In genomic region chr20:53752971-53753879, GRCh38 we compare ENCODE assay signal across 9 cellular contexts.
DNase-seq lines count a peak whose midpoint lies in the region; ATAC-seq, FAIRE-seq and TF ChIP-seq lines count a peak whose summit lies in the region.
"Had no signal": no experiment of that assay in that cellular context is flagged by ENCODE, and none has a peak within 500 bp of the region (broad histone marks: within the 10 kb centered on the region; RNA-seq: fewer than 3 reads in every experiment).

No MANE protein-coding gene starts in this region.

- peak overlapping the region; percentile 56 for H3K27ac ChIP-seq in ectodermal cell (ENCODE audit: insufficient read depth, low read depth, low read length, poor library complexity, severe bottlenecking)

- ATAC-seq in omental fat pad (ENCODE audit: low FRiP score) = peak; percentile 38
- ATAC-seq in GM21737 (IDR thresholded peaks at IDR 0.05; ENCODE audit: unreplicated experiment) = no peak
- no peak for ATAC-seq in HG02981 (IDR thresholded peaks at IDR 0.05; ENCODE audit: unreplicated experiment)

- TF ChIP-seq CTCF in omental fat pad (IDR thresholded peaks at IDR 0.05) (no peak), D721Med (IDR thresholded peaks at IDR 0.05; ENCODE audit: insufficient read depth, missing control alignments) (no peak)

- peaks cover 30% of the 10 kb centered on the region for H3K4me1 ChIP-seq in ectodermal cell (ENCODE audit: control insufficient read depth, insufficient read depth, low read length)

- DNase-seq in ELR (ENCODE audit: low read depth) (peak; percentile 45), NCI-H526 treated with DMSO at 0.1 percent for 48 hours (lab: John Stamatoyannopoulos, UW) (peak; percentile 96), omental fat pad (ENCODE audit: low spot score) (no peak), NCI-H2081 (lab: John Stamatoyannopoulos, UW) (no peak), D721Med (ENCODE audit: insufficient read length, low spot score) (no peak)
- DNase-seq: cerebellar nuclear complex had no signal

- H3K27me3 ChIP-seq in ectodermal cell (ENCODE audit: control insufficient read depth, insufficient read depth, low read length, poor library complexity, severe bottlenecking) = no peaks in the 10 kb centered on the region

- no peaks in the 10 kb centered on the region for H3K9me3 ChIP-seq in ectodermal cell (ENCODE audit: control insufficient read depth, low read length)

- no peak for FAIRE-seq in D721Med (lab: Jason Lieb, UNC)

- 36 to 40% methylated on average over 12 to 16 of the region's 16 CpGs for WGBS in ectodermal cell, 2 experiments

- no peak overlapping the region for H3K4me3 ChIP-seq in ectodermal cell (ENCODE audit: insufficient read depth, low read depth, low read length)

- no peaks in the 10 kb centered on the region for H3K36me3 ChIP-seq in ectodermal cell (ENCODE audit: control insufficient read depth, insufficient read depth, low read length)

Comparison
In these comparisons a context has a peak if more than half of its experiments do, and no peak if none do; other contexts are left out.
1. DNase-seq: peak in ELR (single experiment) and NCI-H526 treated with DMSO at 0.1 percent for 48 hours (single experiment); none in omental fat pad (single experiment), NCI-H2081 (0 of 2) and D721Med (single experiment).